8 cellular contexts compared by ENCODE assay signal in genomic region chr19:55080121-55080914, GRCh38. TPM values are rescaled to one million over a fixed set of nuclear protein-coding genes. Genes with fewer than 3 reads are reported as not detected.
DNase-seq lines count a peak whose midpoint lies in the region; ATAC-seq and TF ChIP-seq lines count a peak whose summit lies in the region.

No MANE protein-coding gene starts in this region.

- peaks cover 17% of the 10 kb centered on the region for H3K4me1 Mint-ChIP-seq in T-helper 2 cell treated with Interferon-gamma antibody and Interleukin-4, amounts not matched to agents 5 μg/mL and 100 μg/mL, for 36 hours (ENCODE audit: low read depth)

- H3K36me3 ChIP-seq in body of pancreas (replicated peaks in 1 of 2; ENCODE audit: insufficient read depth in 1 of 2, low read depth in 2 of 2): no peaks in the 10 kb centered on the region

- no peak overlapping the region for H3K4me3 ChIP-seq in body of pancreas

- no peak overlapping the region for H3K27ac ChIP-seq in body of pancreas

- peaks cover 27% of the 10 kb centered on the region for H3K27me3 Mint-ChIP-seq in T-helper 2 cell treated with Interferon-gamma antibody and Interleukin-4, amounts not matched to agents 5 μg/mL and 100 μg/mL, for 36 hours (ENCODE audit: low read depth)

- peaks cover 0 to 22% of the 10 kb centered on the region in 2 donors for H3K27me3 ChIP-seq in body of pancreas

- TF ChIP-seq POLR2A in body of pancreas (IDR thresholded peaks at IDR 0.05): no peak

- ATAC-seq in body of pancreas: peak; percentile 18
- ATAC-seq in GM21737 (IDR thresholded peaks at IDR 0.05; ENCODE audit: unreplicated experiment): no peak

- TF ChIP-seq CTCF in GM10266 (IDR thresholded peaks at IDR 0.05; ENCODE audit: control insufficient read depth, insufficient read depth, low read depth, missing control alignments): no peak
- no peak for TF ChIP-seq CTCF in body of pancreas (IDR thresholded peaks at IDR 0.05)

- H3K4me3 Mint-ChIP-seq in T-helper 2 cell treated with Interferon-gamma antibody and Interleukin-4, amounts not matched to agents 5 μg/mL and 100 μg/mL, for 36 hours: peak overlapping the region; percentile 76

- H3K27ac Mint-ChIP-seq in T-helper 2 cell treated with Interferon-gamma antibody and Interleukin-4, amounts not matched to agents 5 μg/mL and 100 μg/mL, for 36 hours: peak overlapping the region; percentile 92

- H3K9me3 Mint-ChIP-seq in T-helper 2 cell treated with Interferon-gamma antibody and Interleukin-4, amounts not matched to agents 5 μg/mL and 100 μg/mL, for 36 hours: no peaks in the 10 kb centered on the region

- intact Hi-C loops in body of pancreas (cut with DNase I): no loop called here

- H3K4me1 ChIP-seq in body of pancreas: peaks cover 32% of the 10 kb centered on the region

- peak; percentile 90 for DNase-seq in GM10266 (ENCODE audit: extremely low spot score)
- DNase-seq in NCI-H1105 (lab: John Stamatoyannopoulos, UW): peak; percentile 74
- DNase-seq in T-helper 2 cell treated with Interferon-gamma antibody and Interleukin-4, amounts not matched to agents 5 μg/mL and 100 μg/mL, for 36 hours (ENCODE audit: low spot score): peak; percentile 72
- DNase-seq in body of pancreas: peak in 2 of 4 donors; percentile 59 to 65
- DNase-seq in iPS-NIHi7 (ENCODE audit: extremely low spot score): peak; percentile 85
- DNase-seq in stimulated activated CD4-positive, alpha-beta T cell treated with anti-CD3 and anti-CD28 coated beads, Interleukin-1b, Interleukin-23, amount 100 ng/mL, for 48 hours: peak; percentile 80
- DNase-seq in NCI-H2107 treated with DMSO at 0.1 percent for 48 hours (lab: John Stamatoyannopoulos, UW; ENCODE audit: unreplicated experiment): no peak

- WGBS in body of pancreas, 2 donors: 25 to 34% methylated on average over 32 to 55 of the region's 55 CpGs

- H3K9me3 ChIP-seq in body of pancreas: no peaks in the 10 kb centered on the region

- H3K36me3 Mint-ChIP-seq in T-helper 2 cell treated with Interferon-gamma antibody and Interleukin-4, amounts not matched to agents 5 μg/mL and 100 μg/mL, for 36 hours (ENCODE audit: low read depth): peaks cover 3% of the 10 kb centered on the region

RNA-seq across cellular contexts. Expression of gene EPS8L1, which starts 4.6 kb away (rescaled TPM):
- 10 to 100 TPM; 22.1 to 23.3 TPM for total RNA-seq in body of pancreas

RNA-seq across cellular contexts. Expression of gene RDH13, which starts 17.4 kb away (rescaled TPM):
- total RNA-seq in body of pancreas: 10 to 100 TPM; 18.4 to 20.4 TPM

RNA-seq across cellular contexts. Expression of gene PPP1R12C, which starts 37.1 kb away (rescaled TPM):
- 100 to 1,000 TPM in 1 of 2 donors, 10 to 100 TPM in 1; 81.2 to 135 TPM for total RNA-seq in body of pancreas

RNA-seq across cellular contexts. Expression of gene GP6, which starts 42.3 kb away (rescaled TPM):
- under 1 TPM in 1 of 2 donors, not detected in 1; 0.78 TPM for total RNA-seq in body of pancreas
